In genomic region chr15:40112789-40113188, GRCh38 we compare ENCODE assay signal across 17 cellular contexts.
"Had no signal": no experiment of that assay in that cellular context is flagged by ENCODE, and none has a peak within 500 bp of the region (broad histone marks: within the 10 kb centered on the region; RNA-seq: fewer than 3 reads in every experiment).

No MANE protein-coding gene starts in this region.

- FAIRE-seq: endothelial cell of umbilical vein, pancreas, TTC549 had no signal

- H3K9me3 Mint-ChIP-seq: activated CD4-positive, alpha-beta T cell treated with anti-CD3 and anti-CD28 coated beads, Interleukin-2, amount 10 ng/mL, durations not matched to agents 7 days and 5 days; activated T-helper 2 cell treated with anti-CD3 and anti-CD28 coated beads, Interferon-gamma antibody, Interleukin-2, Interleukin-4, amounts not matched to agents 10 μg/mL and 5 μg/mL and 100 μg/mL, durations not matched to agents 14 hours and 24 hours and 36 hours; memory B cell; stimulated activated effector memory CD8-positive, alpha-beta T cell treated with anti-CD3 and anti-CD28 coated beads, Interleukin-12 subunit alpha, Interleukin-12 subunit beta, amount 100 ng/mL, for 72 hours had no signal

- H3K27ac ChIP-seq: esophagus squamous epithelium, left ventricle myocardium inferior, pancreas, tibial nerve had no signal

- H3K27me3 Mint-ChIP-seq: memory B cell had no signal

- H3K4me3 Mint-ChIP-seq: activated CD4-positive, alpha-beta T cell treated with anti-CD3 and anti-CD28 coated beads, Interleukin-2, amount 10 ng/mL, durations not matched to agents 7 days and 5 days; memory B cell; stimulated activated effector memory CD8-positive, alpha-beta T cell treated with anti-CD3 and anti-CD28 coated beads, Interleukin-12 subunit alpha, Interleukin-12 subunit beta, amount 100 ng/mL, for 72 hours had no signal

- H3K36me3 ChIP-seq: esophagus squamous epithelium, left ventricle myocardium inferior, pancreas, tibial nerve had no signal

- H3K27me3 ChIP-seq: pancreas, tibial nerve had no signal

- ATAC-seq: activated naive CD4-positive, alpha-beta T cell treated with anti-CD3 and anti-CD28 coated beads, Interleukin-2, amount 50 U/mL, for 72 hours; pancreas; stimulated activated effector memory CD8-positive, alpha-beta T cell treated with anti-CD3 and anti-CD28 coated beads, Interleukin-12 subunit alpha, Interleukin-12 subunit beta, amount 100 ng/mL, for 72 hours had no signal

- H3K36me3 Mint-ChIP-seq: brain, memory B cell had no signal

- H3K9me3 ChIP-seq: esophagus squamous epithelium, left ventricle myocardium inferior, pancreas, tibial nerve had no signal

- H3K27ac Mint-ChIP-seq: activated CD4-positive, alpha-beta T cell treated with anti-CD3 and anti-CD28 coated beads, Interleukin-2, amount 10 ng/mL, durations not matched to agents 7 days and 5 days; activated naive CD4-positive, alpha-beta T cell treated with anti-CD3 and anti-CD28 coated beads, Interleukin-2, amount 50 U/mL, for 72 hours; activated T-helper 2 cell treated with anti-CD3 and anti-CD28 coated beads, Interferon-gamma antibody, Interleukin-2, Interleukin-4, amounts not matched to agents 10 μg/mL and 5 μg/mL and 100 μg/mL, durations not matched to agents 14 hours and 24 hours and 36 hours; memory B cell; stimulated activated effector memory CD8-positive, alpha-beta T cell treated with anti-CD3 and anti-CD28 coated beads, Interleukin-12 subunit alpha, Interleukin-12 subunit beta, amount 100 ng/mL, for 72 hours had no signal

- H3K4me3 ChIP-seq: esophagus squamous epithelium, left ventricle myocardium inferior, pancreas, tibial nerve had no signal

- DNase-seq: activated CD4-positive, alpha-beta T cell treated with anti-CD3 and anti-CD28 coated beads, Interleukin-2, amount 10 ng/mL, durations not matched to agents 7 days and 5 days; activated T-cell treated with anti-CD3 and anti-CD28 coated beads, Interleukin-2, amount 50 U/mL, for 1 hour; cortex of kidney; effector CD8-positive, alpha-beta T cell; esophagus squamous epithelium; left ventricle myocardium inferior; pancreas; stimulated activated CD4-positive, alpha-beta T cell treated with anti-CD3 and anti-CD28 coated beads, Interleukin-12 subunit alpha, Interleukin-12 subunit beta, amount 100 ng/mL, for 4 hours; stimulated activated CD4-positive, alpha-beta T cell treated with anti-CD3 and anti-CD28 coated beads, Interleukin-2, amount 100 ng/mL, for 24 hours had no signal
